1 cellular context compared by ENCODE assay signal in genomic region chr9:109683521-109683920, GRCh38.
TF ChIP-seq lines count a peak whose summit lies in the region.

No MANE protein-coding gene starts in this region.

TF ChIP-seq in IMR-90, 13 proteins besides CTCF, POLR2A, EP300 and RAD21 (continued from another document):
- TF ChIP-seq MAZ (IDR thresholded peaks at IDR 0.05; ENCODE audit: borderline replicate concordance, low read depth, low read length) (no peak), FOS (IDR thresholded peaks at IDR 0.05; ENCODE audit: low read depth, low read length) (no peak), CEBPB (IDR thresholded peaks at IDR 0.05; ENCODE audit: low read depth, low read length) (no peak), USF2 (IDR thresholded peaks at IDR 0.05; ENCODE audit: low read depth, low read length) (no peak; the same call in 1 of the 2 replicates), CHD1 (IDR thresholded peaks at IDR 0.05; ENCODE audit: low read depth, low read length) (no peak), MAFK (IDR thresholded peaks at IDR 0.05; ENCODE audit: low read depth, low read length) (no peak), RFX5 (IDR thresholded peaks at IDR 0.05; ENCODE audit: low read depth, low read length) (no peak), MXI1 (IDR thresholded peaks at IDR 0.05; ENCODE audit: borderline replicate concordance, low read depth, low read length) (no peak), SMC3 (IDR thresholded peaks at IDR 0.05; ENCODE audit: low read depth, low read length) (no peak), RCOR1 (IDR thresholded peaks at IDR 0.05; ENCODE audit: insufficient replicate concordance, low read length) (no peak), ELK1 (IDR thresholded peaks at IDR 0.05; ENCODE audit: borderline replicate concordance, low read depth, low read length) (no peak)
